Comparison of ENCODE assay signal across 1 cellular context in genomic region chr5:171946382-171946781, GRCh38.
TF ChIP-seq lines count a peak whose summit lies in the region.

No MANE protein-coding gene starts in this region.

TF ChIP-seq in HCT116, 20 proteins besides CTCF, POLR2A, EP300 and RAD21 (continued from another document):
- TF ChIP-seq ELF1 (IDR thresholded peaks at IDR 0.05; ENCODE audit: borderline replicate concordance, low read depth) (no peak), REST (IDR thresholded peaks at IDR 0.05; ENCODE audit: low read depth) (no peak), POLR2AphosphoS5 (IDR thresholded peaks at IDR 0.05; ENCODE audit: low read depth, low read length) (no peak), ATF3 (IDR thresholded peaks at IDR 0.05) (no peak), EZH2 (IDR thresholded peaks at IDR 0.05) (no peak)
TF ChIP-seq in HCT116: peak in this region for 0.
